ENCODE assay signal across 16 cellular contexts in genomic region chr17:1743094-1743452, GRCh38. TPM values are rescaled to one million over a fixed set of nuclear protein-coding genes. Genes with fewer than 3 reads are reported as not detected.
"Had no signal": no experiment of that assay in that cellular context is flagged by ENCODE, and none has a peak within 500 bp of the region (broad histone marks: within the 10 kb centered on the region; RNA-seq: fewer than 3 reads in every experiment).

No MANE protein-coding gene starts in this region.

- H3K4me3 Mint-ChIP-seq: activated naive CD8-positive, alpha-beta T cell treated with anti-CD3 and anti-CD28 coated beads, Interleukin-2, amount 10 ng/mL, durations not matched to agents 7 days and 5 days; activated T-helper 1 cell treated with anti-CD3 and anti-CD28 coated beads, Interleukin-12 subunit alpha, Interleukin-12 subunit beta, Interleukin-2, Interleukin-4 antibody, amounts not matched to agents 30 ng/mL and 10 ng/mL and 1 ng/mL, durations not matched to agents 14 hours and 24 hours and 36 hours; brain; effector memory CD8-positive, alpha-beta T cell; immature natural killer cell; natural killer cell; T-helper 2 cell treated with Interferon-gamma antibody and Interleukin-4, amounts not matched to agents 5 μg/mL and 100 μg/mL, for 36 hours had no signal

- H3K4me1 Mint-ChIP-seq: activated naive CD8-positive, alpha-beta T cell treated with anti-CD3 and anti-CD28 coated beads, Interleukin-2, amount 10 ng/mL, durations not matched to agents 7 days and 5 days; brain; immature natural killer cell had no signal

- H3K36me3 ChIP-seq: SJCRH30 had no signal

- H3K9me3 ChIP-seq: SJCRH30 had no signal

- H3K27ac Mint-ChIP-seq: activated naive CD8-positive, alpha-beta T cell treated with anti-CD3 and anti-CD28 coated beads, Interleukin-2, amount 10 ng/mL, durations not matched to agents 7 days and 5 days; activated T-helper 1 cell treated with anti-CD3 and anti-CD28 coated beads, Interleukin-12 subunit alpha, Interleukin-12 subunit beta, Interleukin-2, Interleukin-4 antibody, amounts not matched to agents 30 ng/mL and 10 ng/mL and 1 ng/mL, durations not matched to agents 14 hours and 24 hours and 36 hours; immature natural killer cell; natural killer cell; T-helper 2 cell treated with Interferon-gamma antibody and Interleukin-4, amounts not matched to agents 5 μg/mL and 100 μg/mL, for 36 hours had no signal

- H3K4me3 ChIP-seq: SJCRH30 had no signal

- H3K9me3 Mint-ChIP-seq: activated naive CD8-positive, alpha-beta T cell treated with anti-CD3 and anti-CD28 coated beads, Interleukin-2, amount 10 ng/mL, durations not matched to agents 7 days and 5 days; activated T-helper 1 cell treated with anti-CD3 and anti-CD28 coated beads, Interleukin-12 subunit alpha, Interleukin-12 subunit beta, Interleukin-2, Interleukin-4 antibody, amounts not matched to agents 30 ng/mL and 10 ng/mL and 1 ng/mL, durations not matched to agents 14 hours and 24 hours and 36 hours; effector memory CD8-positive, alpha-beta T cell; immature natural killer cell; natural killer cell; T-helper 2 cell treated with Interferon-gamma antibody and Interleukin-4, amounts not matched to agents 5 μg/mL and 100 μg/mL, for 36 hours had no signal

- DNase-seq: activated CD4-positive, alpha-beta T cell treated with anti-CD3 and anti-CD28 coated beads, Interleukin-2, amount 50 U/mL, for 1 hour; activated naive CD4-positive, alpha-beta T cell; activated naive CD8-positive, alpha-beta T cell treated with anti-CD3 and anti-CD28 coated beads, Interleukin-2, amount 10 ng/mL, durations not matched to agents 7 days and 5 days; cortex of kidney; effector memory CD8-positive, alpha-beta T cell; immature natural killer cell; natural killer cell; SJCRH30; stimulated activated CD4-positive, alpha-beta T cell treated with anti-CD3 and anti-CD28 coated beads, Interleukin-1b, Interleukin-23, amount 100 ng/mL, for 48 hours; SW 1271 had no signal

- H3K27me3 ChIP-seq: SJCRH30 had no signal

- H3K4me1 ChIP-seq: SJCRH30 had no signal

- H3K27me3 Mint-ChIP-seq: activated naive CD8-positive, alpha-beta T cell treated with anti-CD3 and anti-CD28 coated beads, Interleukin-2, amount 10 ng/mL, durations not matched to agents 7 days and 5 days; effector memory CD8-positive, alpha-beta T cell had no signal

- H3K27ac ChIP-seq: epithelial cell of prostate, SJCRH30 had no signal

- H3K36me3 Mint-ChIP-seq: immature natural killer cell, natural killer cell had no signal

- ATAC-seq: activated CD4-positive, CD25-positive, alpha-beta regulatory T cell treated with anti-CD3 and anti-CD28 coated beads, Interleukin-2, amount 50 U/mL, for 24 hours; effector memory CD8-positive, alpha-beta T cell; natural killer cell had no signal

RNA-seq across cellular contexts. Expression of gene SERPINF2, which starts 0.4 kb away (rescaled TPM):
- total RNA-seq: frontal cortex, SJCRH30 had no signal

RNA-seq across cellular contexts. Expression of gene SERPINF1, which starts 18.8 kb away (rescaled TPM):
- total RNA-seq: activated T-helper 1 cell treated with anti-CD3 and anti-CD28 coated beads, Interleukin-12 subunit alpha, Interleukin-12 subunit beta, Interleukin-2, Interleukin-4 antibody, amounts not matched to agents 30 ng/mL and 10 ng/mL and 1 ng/mL, durations not matched to agents 14 hours and 24 hours and 36 hours had no signal
